ENCODE assay signal across 8 cellular contexts in the genomic region with DNA sequence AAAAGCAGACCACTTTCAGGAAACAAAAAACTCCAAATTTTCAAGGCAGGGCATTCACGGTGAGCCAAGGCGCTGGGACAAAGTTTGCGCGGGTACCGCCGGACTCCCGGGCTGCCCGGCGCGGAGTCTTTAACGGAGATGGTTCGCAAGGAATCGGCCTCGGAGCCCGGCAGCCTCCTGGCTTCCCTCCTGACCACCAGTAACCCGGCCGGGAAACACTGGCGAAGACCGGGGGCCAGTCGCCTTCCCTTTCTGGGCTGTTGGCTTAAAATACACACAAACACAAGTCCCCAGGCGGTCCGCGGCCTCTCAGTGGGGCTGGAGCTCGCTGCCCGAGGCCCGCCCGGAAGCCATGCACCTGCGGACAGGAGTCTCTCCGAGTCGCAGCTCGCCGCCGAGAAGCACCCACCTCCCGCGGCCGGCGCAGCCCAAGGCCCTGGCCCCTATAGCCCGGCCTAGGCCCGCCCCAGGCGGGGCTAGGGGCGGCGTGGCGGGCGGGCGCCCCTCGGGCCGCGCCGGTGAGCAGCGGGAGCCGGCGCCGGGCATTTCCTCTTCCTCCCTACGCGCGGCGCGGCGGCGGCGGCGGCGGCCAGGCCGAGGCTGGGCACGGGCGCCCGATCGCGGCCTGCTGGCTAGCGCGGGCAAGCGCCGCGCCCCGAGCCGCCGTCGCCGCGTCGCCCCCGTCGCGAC.
A peak's percentile ranks its signal among the peaks of the same experiment; 100 is the strongest.
DNase-seq lines count a peak whose midpoint lies in the region; ATAC-seq and TF ChIP-seq lines count a peak whose summit lies in the region.

No MANE protein-coding gene starts in this region.

- peak overlapping the region; percentile 99 for H3K27ac Mint-ChIP-seq in stimulated activated effector memory CD8-positive, alpha-beta T cell treated with anti-CD3 and anti-CD28 coated beads, Interleukin-12 subunit alpha, Interleukin-12 subunit beta, amount 100 ng/mL, for 72 hours

- H3K9ac ChIP-seq in muscle layer of colon (ENCODE audit: low read length): peak overlapping the region; percentile 62

- peak; percentile 36 for ATAC-seq in HG02885 (IDR thresholded peaks at IDR 0.05; ENCODE audit: poor library complexity, unreplicated experiment)
- ATAC-seq in stimulated activated effector memory CD8-positive, alpha-beta T cell treated with anti-CD3 and anti-CD28 coated beads, Interleukin-12 subunit alpha, Interleukin-12 subunit beta, amount 100 ng/mL, for 72 hours: peak; percentile 73

- no peaks in the 10 kb centered on the region for H3K9me3 ChIP-seq in muscle layer of colon (ENCODE audit: low read length)

- no peaks in the 10 kb centered on the region for H3K27me3 ChIP-seq in muscle layer of colon (ENCODE audit: control insufficient read depth in 1 of 2, insufficient read depth in 2 of 2, low read length in 2 of 2)

- peaks cover 38% of the 10 kb centered on the region for H3K4me1 Mint-ChIP-seq in stimulated activated effector memory CD8-positive, alpha-beta T cell treated with anti-CD3 and anti-CD28 coated beads, Interleukin-12 subunit alpha, Interleukin-12 subunit beta, amount 100 ng/mL, for 72 hours

- peak overlapping the region; percentile 91 for H3K4me3 Mint-ChIP-seq in stimulated activated effector memory CD8-positive, alpha-beta T cell treated with anti-CD3 and anti-CD28 coated beads, Interleukin-12 subunit alpha, Interleukin-12 subunit beta, amount 100 ng/mL, for 72 hours

- H3K9me3 Mint-ChIP-seq in stimulated activated effector memory CD8-positive, alpha-beta T cell treated with anti-CD3 and anti-CD28 coated beads, Interleukin-12 subunit alpha, Interleukin-12 subunit beta, amount 100 ng/mL, for 72 hours: peaks cover 2% of the 10 kb centered on the region

- peak; percentile 21 to 56 for DNase-seq in SHP77 (lab: John Stamatoyannopoulos, UW)
- no peak for DNase-seq in SHP77 treated with DMSO at 0.1 percent for 48 hours (lab: John Stamatoyannopoulos, UW)
- peak; percentile 58 for DNase-seq in NCI-H510A (lab: John Stamatoyannopoulos, UW)
- DNase-seq in activated T-cell treated with anti-CD3 and anti-CD28 coated beads for 24 hours (ENCODE audit: low read depth): peak; percentile 38
- DNase-seq in erythroblast (lab: John Stamatoyannopoulos, UW): peak; percentile 78 to 88
- DNase-seq in stimulated activated effector memory CD8-positive, alpha-beta T cell treated with anti-CD3 and anti-CD28 coated beads, Interleukin-12 subunit alpha, Interleukin-12 subunit beta, amount 100 ng/mL, for 72 hours (ENCODE audit: low spot score in 2 of 2): peak; percentile 49 to 86

- peaks cover 69% of the 10 kb centered on the region for H3K36me3 Mint-ChIP-seq in stimulated activated effector memory CD8-positive, alpha-beta T cell treated with anti-CD3 and anti-CD28 coated beads, Interleukin-12 subunit alpha, Interleukin-12 subunit beta, amount 100 ng/mL, for 72 hours

- peak overlapping the region; percentile 94 for H3K27ac ChIP-seq in muscle layer of colon (ENCODE audit: low read depth, low read length)

- H3K4me1 ChIP-seq in muscle layer of colon (ENCODE audit: insufficient read depth, low read length): peaks cover 35% of the 10 kb centered on the region

- peak overlapping the region; percentile 64 to 89 for H3K4me3 ChIP-seq in muscle layer of colon (ENCODE audit: low read depth in 1 of 2, low read length in 2 of 2)

- H3K36me3 ChIP-seq in muscle layer of colon (ENCODE audit: insufficient read depth, low read length): no peaks in the 10 kb centered on the region

- TF ChIP-seq POLR2A in erythroblast (IDR thresholded peaks at IDR 0.05; ENCODE audit: low read length): peak; percentile 49
